In the genomic region with DNA sequence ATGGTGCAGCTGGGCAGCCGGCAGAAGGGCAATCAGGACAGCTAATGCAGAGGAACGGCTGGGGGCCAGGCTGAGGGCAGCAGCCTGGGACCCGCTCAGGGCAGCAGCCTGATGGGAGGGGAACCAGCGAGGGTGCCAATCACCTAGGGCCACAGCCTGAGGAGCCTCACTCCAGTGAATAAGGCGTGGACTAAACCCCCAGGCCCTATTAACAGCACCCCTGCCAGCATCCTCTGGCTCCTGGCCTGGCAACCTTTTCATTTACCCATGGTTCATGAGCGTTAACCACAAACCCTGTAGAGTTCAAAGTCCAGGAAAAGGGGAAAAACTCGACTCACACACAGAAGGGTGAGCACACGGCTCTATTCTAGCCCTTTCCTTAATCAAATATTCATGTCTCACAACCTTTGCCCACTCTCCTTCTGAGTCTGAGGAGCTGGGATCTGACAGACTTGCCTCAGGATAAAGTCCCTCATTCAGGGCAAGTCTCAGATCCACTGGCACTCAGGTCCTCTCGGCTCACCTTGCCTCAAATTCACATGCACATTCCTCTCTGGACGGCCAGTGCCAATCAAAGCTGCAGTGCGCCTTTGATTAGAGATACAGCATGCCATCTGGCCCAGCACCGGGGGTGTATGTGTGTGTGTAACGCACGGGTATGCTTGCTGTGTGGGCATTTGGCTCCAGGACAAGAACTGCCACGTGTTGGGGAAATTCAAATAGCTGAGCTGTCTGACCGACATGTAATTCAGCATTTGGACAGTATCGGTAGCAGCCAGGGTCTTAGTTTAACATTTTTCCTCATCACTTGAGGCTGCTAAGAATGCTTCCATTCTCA, we compare ENCODE assay signal across 9 cellular contexts.
DNase-seq lines count a peak whose midpoint lies in the region; ATAC-seq, FAIRE-seq and TF ChIP-seq lines count a peak whose summit lies in the region.
"Had no signal": no experiment of that assay in that cellular context is flagged by ENCODE, and none has a peak within 500 bp of the region (broad histone marks: within the 10 kb centered on the region; RNA-seq: fewer than 3 reads in every experiment).

No MANE protein-coding gene starts in this region.

- H3K9me3 ChIP-seq in CD4-positive, CD25-positive, alpha-beta regulatory T cell (ENCODE audit: control insufficient read depth in 2 of 2, low read length in 2 of 2) = no peaks in the 10 kb centered on the region
- H3K9me3 ChIP-seq in pancreas = no peaks in the 10 kb centered on the region

- 32 to 35% methylated on average over 17 of the region's 17 CpGs for WGBS in pancreas, 2 donors

- peaks cover 98% of the 10 kb centered on the region for H3K36me3 ChIP-seq in CD4-positive, CD25-positive, alpha-beta regulatory T cell (ENCODE audit: control insufficient read depth, insufficient read depth, low read length)
- no peaks in the 10 kb centered on the region for H3K36me3 ChIP-seq in pancreas

- intact Hi-C loops in pancreas (cut with DNase I) = no loop called here

- H3K4me3 ChIP-seq in CD4-positive, CD25-positive, alpha-beta regulatory T cell (ENCODE audit: low read depth, low read length) = no peak overlapping the region
- peak overlapping the region in 1 of 4 donors; percentile 6 for H3K4me3 ChIP-seq in pancreas
- H3K4me3 ChIP-seq: cardiac muscle cell had no signal

- no peak for FAIRE-seq in pancreas (lab: Jason Lieb, UNC)

- H3K27ac ChIP-seq in CD4-positive, CD25-positive, alpha-beta regulatory T cell (ENCODE audit: insufficient read depth, low read length, poor library complexity, severe bottlenecking) = peak overlapping the region; percentile 5
- H3K27ac ChIP-seq in pancreas = peak overlapping the region in 3 of 4 donors; percentile 31 to 82 (median 65)
- H3K27ac ChIP-seq: cardiac muscle cell had no signal

- no peak for TF ChIP-seq CTCF in pancreas (IDR thresholded peaks at IDR 0.05)

- H3K27me3 Mint-ChIP-seq in CD4-positive, CD25-positive, alpha-beta regulatory T cell = no peaks in the 10 kb centered on the region
- no peaks in the 10 kb centered on the region for H3K27me3 Mint-ChIP-seq in effector memory CD8-positive, alpha-beta T cell

- no peaks in the 10 kb centered on the region for H3K27me3 ChIP-seq in CD4-positive, CD25-positive, alpha-beta regulatory T cell (ENCODE audit: control insufficient read depth, insufficient read depth, low read length)
- H3K27me3 ChIP-seq in pancreas = no peaks in the 10 kb centered on the region
- H3K27me3 ChIP-seq: cardiac muscle cell had no signal

- peaks cover 19 to 59% (median 41%) of the 10 kb centered on the region in 4 donors for H3K4me1 Mint-ChIP-seq in CD4-positive, CD25-positive, alpha-beta regulatory T cell
- H3K4me1 Mint-ChIP-seq in effector memory CD8-positive, alpha-beta T cell (ENCODE audit: low read depth in 2 of 2) = peaks cover 49 to 67% of the 10 kb centered on the region in 2 donors

- H3K9me3 Mint-ChIP-seq in CD4-positive, CD25-positive, alpha-beta regulatory T cell = no peaks in the 10 kb centered on the region
- no peaks in the 10 kb centered on the region for H3K9me3 Mint-ChIP-seq in effector memory CD8-positive, alpha-beta T cell

- H3K27ac Mint-ChIP-seq in CD4-positive, CD25-positive, alpha-beta regulatory T cell = peak overlapping the region; percentile 57 to 88 (median 84)
- peak overlapping the region; percentile 65 to 69 for H3K27ac Mint-ChIP-seq in effector memory CD8-positive, alpha-beta T cell

- H3K36me3 Mint-ChIP-seq in CD4-positive, CD25-positive, alpha-beta regulatory T cell = peaks cover 66% of the 10 kb centered on the region
- peaks cover 94% of the 10 kb centered on the region for H3K36me3 Mint-ChIP-seq in effector memory CD8-positive, alpha-beta T cell (ENCODE audit: insufficient read depth)

- peak overlapping the region in 1 of 4 donors; percentile 11 for H3K4me3 Mint-ChIP-seq in CD4-positive, CD25-positive, alpha-beta regulatory T cell
- H3K4me3 Mint-ChIP-seq in effector memory CD8-positive, alpha-beta T cell = peak overlapping the region in 1 of 2 donors; percentile 21

- no peak for ATAC-seq in CD4-positive, CD25-positive, alpha-beta regulatory T cell (ENCODE audit: low read depth in 2 of 2)
- ATAC-seq in effector memory CD8-positive, alpha-beta T cell (replicated peaks) = peak; percentile 42
- ATAC-seq in pancreas (peak; percentile 77 to 91 (median 86)), HG02885 (IDR thresholded peaks at IDR 0.05; ENCODE audit: poor library complexity, unreplicated experiment) (no peak), GM21619 (IDR thresholded peaks at IDR 0.05; ENCODE audit: unreplicated experiment) (no peak)

- DNase-seq in CD4-positive, CD25-positive, alpha-beta regulatory T cell = no peak
- DNase-seq in NCI-H524 treated with DMSO at 0.1 percent for 48 hours (lab: John Stamatoyannopoulos, UW) (peak; percentile 61), pancreas (peak; percentile 62 to 81 (median 71)), AML-193 (lab: John Stamatoyannopoulos, UW) (no peak), SKM-1 (lab: John Stamatoyannopoulos, UW; ENCODE audit: unreplicated experiment) (no peak)
- DNase-seq in effector memory CD8-positive, alpha-beta T cell = no peak

- H3K4me1 ChIP-seq in CD4-positive, CD25-positive, alpha-beta regulatory T cell (ENCODE audit: control insufficient read depth, insufficient read depth, low read length, poor library complexity, severe bottlenecking) = peaks cover 13% of the 10 kb centered on the region
- peaks cover 0 to 27% (median 0%) of the 10 kb centered on the region in 3 donors for H3K4me1 ChIP-seq in pancreas

Comparison
In these comparisons a context has a peak if more than half of its experiments do, and no peak if none do; other contexts are left out.
1. ATAC-seq: peak in effector memory CD8-positive, alpha-beta T cell (single experiment) and pancreas (4 of 4); none in CD4-positive, CD25-positive, alpha-beta regulatory T cell (0 of 2), HG02885 (single experiment) and GM21619 (single experiment).
2. DNase-seq: peak in NCI-H524 treated with DMSO at 0.1 percent for 48 hours (single experiment) and pancreas (6 of 6); none in CD4-positive, CD25-positive, alpha-beta regulatory T cell (0 of 3), effector memory CD8-positive, alpha-beta T cell (0 of 3), AML-193 (0 of 2) and SKM-1 (single experiment).